ENCODE assay signal across 10 cellular contexts in the genomic region with DNA sequence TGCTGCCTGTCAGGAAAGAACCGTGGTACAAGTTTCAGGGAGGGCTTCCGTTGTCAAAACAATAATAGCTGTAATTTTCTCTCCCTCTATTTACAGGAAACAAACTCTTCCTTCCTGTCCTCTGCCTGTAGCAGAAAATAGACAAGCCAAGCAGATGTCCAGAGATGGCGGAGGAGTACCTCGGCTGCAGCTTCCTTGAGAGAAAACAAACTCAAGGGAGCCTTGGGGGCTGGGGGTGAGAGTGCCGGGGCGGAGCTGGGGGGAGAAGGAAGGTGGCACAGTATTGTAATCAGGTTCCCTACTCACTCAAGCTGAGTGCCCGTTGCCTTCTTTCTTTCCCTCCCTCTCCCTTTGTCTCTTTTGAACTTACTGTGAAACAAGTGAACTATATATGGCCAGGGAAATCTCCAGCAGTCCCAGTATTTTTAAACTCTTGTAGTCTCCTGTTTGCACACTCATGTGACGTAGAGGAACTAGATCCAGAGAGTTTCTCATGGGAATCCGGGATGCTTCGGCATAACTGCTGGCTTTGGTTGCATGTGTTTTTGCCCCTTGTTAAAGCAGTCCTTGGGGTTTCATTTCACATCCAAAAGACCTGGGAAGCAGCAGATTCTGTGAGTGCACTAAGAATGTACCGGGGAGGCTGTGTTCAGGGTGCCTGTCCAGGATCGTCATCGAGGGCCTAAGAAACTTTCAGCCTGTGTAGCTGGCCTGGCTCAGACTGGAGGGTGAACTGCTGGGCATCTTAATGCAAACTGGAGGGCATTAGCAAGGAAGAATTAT. TPM values are rescaled to one million over a fixed set of nuclear protein-coding genes. Genes with fewer than 3 reads are reported as not detected.
DNase-seq lines count a peak whose midpoint lies in the region; ATAC-seq, FAIRE-seq and TF ChIP-seq lines count a peak whose summit lies in the region.
"Had no signal": no experiment of that assay in that cellular context is flagged by ENCODE, and none has a peak within 500 bp of the region (broad histone marks: within the 10 kb centered on the region; RNA-seq: fewer than 3 reads in every experiment).

No MANE protein-coding gene starts in this region.

- no peaks in the 10 kb centered on the region for H4K20me1 ChIP-seq in GM12878 (ENCODE audit: control insufficient read depth, insufficient read depth)

- in situ Hi-C loops in GM12878 (cut with MboI): no loop called here

- intact Hi-C loops in GM12878 (cut with micrococcal nuclease; ENCODE audit: unreplicated experiment): no loop called here

- H3K4me1 ChIP-seq in GM12878 (ENCODE audit: control insufficient read depth, insufficient read depth, low read length) (peaks cover 10% of the 10 kb centered on the region), stomach smooth muscle (ENCODE audit: control insufficient read depth, insufficient read depth, low read length) (no peaks in the 10 kb centered on the region), gastroesophageal sphincter (no peaks in the 10 kb centered on the region)
- no peaks in the 10 kb centered on the region for H3K4me1 ChIP-seq in effector memory CD4-positive, alpha-beta T cell (ENCODE audit: control insufficient read depth, insufficient read depth, low read length, poor library complexity, severe bottlenecking)
- H3K4me1 ChIP-seq: A549 had no signal

- RAD21 ChIA-PET in GM12878 (lab: Charles Lee; ENCODE audit: unreplicated experiment): interaction anchor here (0.9 to 1.2 kb wide), 3 partner anchors 33 to 447 kb away, joined by 3 to 4 read pairs (median 3); no protein-coding TSS in a partner anchor

- POLR2A ChIA-PET in GM12878 (lab: Charles Lee): interaction anchor here (0.5 to 1.3 kb wide), 2 partner anchors 45 to 640 kb away, joined by 3 to 4 read pairs; partner anchors contain the start of gene TRMT11

- H3K79me2 ChIP-seq in GM12878 (ENCODE audit: control insufficient read depth, insufficient read depth, low read length): no peaks in the 10 kb centered on the region

- no peaks in the 10 kb centered on the region for H3K9me3 ChIP-seq in GM12878 (replicated peaks; ENCODE audit: control insufficient read depth, insufficient read depth, low read length)
- peaks cover 0 to 2% of the 10 kb centered on the region in 2 donors for H3K9me3 ChIP-seq in stomach smooth muscle (ENCODE audit: control insufficient read depth in 2 of 2, low read length in 2 of 2)
- no peaks in the 10 kb centered on the region for H3K9me3 ChIP-seq in gastroesophageal sphincter
- no peaks in the 10 kb centered on the region for H3K9me3 ChIP-seq in effector memory CD4-positive, alpha-beta T cell (ENCODE audit: control insufficient read depth, low read length)
- H3K9me3 ChIP-seq: A549 had no signal

- H3K9ac ChIP-seq in GM12878 (ENCODE audit: control insufficient read depth, insufficient read depth, low read length) (no peak overlapping the region), stomach smooth muscle (ENCODE audit: low read length in 2 of 2) (no peak overlapping the region)

- TF ChIP-seq RAD21 in GM12878 (IDR thresholded peaks at IDR 0.05; ENCODE audit: insufficient read depth, low read depth, low read length): no peak

- peak overlapping the region; percentile 57 for H3K4me3 ChIP-seq in GM12878
- H3K4me3 ChIP-seq in stomach smooth muscle (ENCODE audit: low read length in 2 of 2): no peak overlapping the region
- no peak overlapping the region for H3K4me3 ChIP-seq in gastroesophageal sphincter
- no peak overlapping the region for H3K4me3 ChIP-seq in effector memory CD4-positive, alpha-beta T cell (ENCODE audit: insufficient read depth, low read depth, low read length, poor library complexity, severe bottlenecking)
- H3K4me3 ChIP-seq: A549 had no signal

- H3K36me3 ChIP-seq in GM12878 (ENCODE audit: control insufficient read depth in 2 of 2, insufficient read depth in 2 of 2, low read length in 1 of 2): no peaks in the 10 kb centered on the region
- no peaks in the 10 kb centered on the region for H3K36me3 ChIP-seq in stomach smooth muscle (ENCODE audit: control insufficient read depth in 2 of 2, insufficient read depth in 2 of 2, low read length in 2 of 2)
- H3K36me3 ChIP-seq in gastroesophageal sphincter: no peaks in the 10 kb centered on the region
- no peaks in the 10 kb centered on the region for H3K36me3 ChIP-seq in effector memory CD4-positive, alpha-beta T cell (ENCODE audit: control insufficient read depth, insufficient read depth, low read length)

- peak overlapping the region; percentile 88 for H2AFZ ChIP-seq in GM12878 (ENCODE audit: control insufficient read depth, low read depth, low read length)

- CTCF ChIA-PET in GM12878 (lab: Yijun Ruan, JAX): interaction anchor here (0.6 to 1.7 kb wide), 3 partner anchors 24 to 408 kb away, joined by 3 to 7 read pairs (median 3); no protein-coding TSS in a partner anchor

- no TSS peak for BruUV-seq in GM12878 (replicated peaks; lab: Mats Ljungman, UMichigan)

- SMC1A ChIA-PET in GM12878 (lab: Charles Lee; ENCODE audit: uncharacterized antibody, unreplicated experiment): interaction anchor here (1.0 to 1.7 kb wide), 6 partner anchors 14 to 407 kb away, joined by 3 to 5 read pairs (median 3); partner anchors contain the start of gene HDDC2

- ATAC-seq in HG03103 (IDR thresholded peaks at IDR 0.05; ENCODE audit: low read depth, unreplicated experiment) (peak; percentile 47), GM12878 (peak; percentile 89), gastroesophageal sphincter (no peak), omental fat pad (ENCODE audit: low FRiP score) (no peak)
- ATAC-seq: A549, Panc1 had no signal

- TF ChIP-seq POLR2A in GM12878 (IDR thresholded peaks at IDR 0.05; ENCODE audit: low read depth, low read length) (no peak), gastroesophageal sphincter (IDR thresholded peaks at IDR 0.05) (no peak)

- H3K27ac ChIP-seq in GM12878 (ENCODE audit: control insufficient read depth, insufficient read depth) (peak overlapping the region; percentile 55), stomach smooth muscle (ENCODE audit: low read length) (peak overlapping the region; percentile 26), gastroesophageal sphincter (peak overlapping the region in 2 of 4 donors; percentile 38 to 51)
- H3K27ac ChIP-seq in effector memory CD4-positive, alpha-beta T cell (ENCODE audit: insufficient read depth, low read length, poor library complexity, severe bottlenecking): no peak overlapping the region
- H3K27ac ChIP-seq: A549 had no signal

- 28% methylated on average over 13 of the region's 13 CpGs for WGBS in GM12878 (ENCODE audit: insufficient coverage, insufficient replicate concordance, low lambda C conversion rate, missing lambda C conversion rate)
- WGBS in gastroesophageal sphincter (ENCODE audit: low coverage in 1 of 2), 2 donors: 35 to 45% methylated on average over 4 to 6 of the region's 13 CpGs

- no peak for TF ChIP-seq CTCF in GM12878 (IDR thresholded peaks at IDR 0.05 in 2 of 3, conservative IDR thresholded peaks at IDR 0.05 in 1 of 3; ENCODE audit: control insufficient read depth in 2 of 3, extremely low read depth in 1 of 3, insufficient read depth in 1 of 3, low read depth in 3 of 3, low read length in 3 of 3)
- TF ChIP-seq CTCF in gastroesophageal sphincter (IDR thresholded peaks at IDR 0.05): no peak
- TF ChIP-seq CTCF in omental fat pad (IDR thresholded peaks at IDR 0.05): no peak

- no peaks in the 10 kb centered on the region for H3K27me3 ChIP-seq in GM12878 (replicated peaks in 1 of 2; ENCODE audit: control insufficient read depth in 2 of 2, insufficient read depth in 2 of 2, low read length in 1 of 2)
- peaks cover 0 to 4% of the 10 kb centered on the region in 2 donors for H3K27me3 ChIP-seq in stomach smooth muscle (ENCODE audit: control insufficient read depth in 1 of 2, insufficient read depth in 2 of 2, low read length in 2 of 2)
- peaks cover 3% of the 10 kb centered on the region for H3K27me3 ChIP-seq in gastroesophageal sphincter
- H3K27me3 ChIP-seq in effector memory CD4-positive, alpha-beta T cell (replicated peaks; ENCODE audit: control insufficient read depth, insufficient read depth, low read length, poor library complexity, severe bottlenecking): no peaks in the 10 kb centered on the region

- TF ChIP-seq EP300 in GM12878 (IDR thresholded peaks at IDR 0.05; ENCODE audit: borderline replicate concordance in 1 of 2, control insufficient read depth in 1 of 2, low read depth in 2 of 2, low read length in 2 of 2) (no peak), gastroesophageal sphincter (IDR thresholded peaks at IDR 0.05) (no peak)

- FAIRE-seq in GM12878 (lab: Jason Lieb, UNC): no peak
- FAIRE-seq: A549 had no signal

- DNase-seq in NOMO-1 (lab: John Stamatoyannopoulos, UW; ENCODE audit: unreplicated experiment in 2 of 2): peak; percentile 18 to 69
- no peak for DNase-seq in NOMO-1 treated with dmso at 0.1 percent for 144 hours (lab: John Stamatoyannopoulos, UW; ENCODE audit: unreplicated experiment)
- DNase-seq in GM12878 (ENCODE audit: low read depth, low spot score): peak; percentile 11
- DNase-seq in omental fat pad (ENCODE audit: low spot score): no peak
- no peak for DNase-seq in effector memory CD4-positive, alpha-beta T cell

- H3K4me2 ChIP-seq in GM12878 (ENCODE audit: control insufficient read depth, insufficient read depth): peak overlapping the region; percentile 46
- H3K4me2 ChIP-seq: A549 had no signal

TF ChIP-seq in GM12878, 131 proteins besides CTCF, POLR2A, EP300 and RAD21 (continues in another document):
- TF ChIP-seq SREBF1 (IDR thresholded peaks at IDR 0.05; ENCODE audit: low read length) (no peak), TAF1 (IDR thresholded peaks at IDR 0.05; ENCODE audit: borderline replicate concordance, low read depth, low read length) (peak; percentile 43; the same call in 1 of the 2 replicates), SIX5 (IDR thresholded peaks at IDR 0.05; ENCODE audit: low read depth, low read length, severe bottlenecking) (no peak)

RNA-seq across cellular contexts. Expression of gene HDDC2, which starts 44.6 kb away (rescaled TPM):
- total RNA-seq in GM12878 (2013; cell fraction: nucleolus; rRNA removed): 54.5 and 55.0 TPM in 2 replicates
- 59.4 and 65.1 TPM in 2 replicates for total RNA-seq in GM12878 (2014; rRNA removed)
- total RNA-seq in GM12878 (2014; rRNA removed; fragmentation: Illumina TruSeq; extraction: Trizol): 61.9 and 64.9 TPM in 2 replicates
- 54.5 and 56.7 TPM in 2 replicates for total RNA-seq in GM12878 (2021)
- 48.6 TPM for polyA plus RNA-seq in GM12878 (2011; ENCODE audit: low read depth)
- 148 and 174 TPM in 2 replicates for polyA plus RNA-seq in GM12878 (2011; rRNA removed)
- 103 and 110 TPM in 2 replicates for polyA plus RNA-seq in GM12878 (2011; cell fraction: cytosol; rRNA removed)
- polyA plus RNA-seq in GM12878 (2011; cell fraction: nucleus; rRNA removed): 60.2 and 66.8 TPM in 2 replicates
- polyA plus RNA-seq in GM12878 (2012): 62.8 and 68.1 TPM in 2 replicates
- polyA plus RNA-seq in GM12878 (2014; fragmentation: Illumina TruSeq; extraction: Trizol): 78.1 and 92.7 TPM in 2 replicates
- 100 to 1,000 TPM; 132 to 134 TPM for polyA plus RNA-seq in GM12878 (2014; fragmentation: Nextera tagmentation; extraction: Ambion mirVana)
- polyA plus RNA-seq in GM12878 (2014; rRNA removed): 94.5 and 97.7 TPM in 2 replicates
- polyA plus RNA-seq in GM12878 (2016; fragmentation: Nextera tagmentation; extraction: Ambion mirVana): 100 to 1,000 TPM in 1 of 2 experiments, 10 to 100 TPM in 1; 90.9 to 101 TPM
- 46.4 and 54.0 TPM in 2 replicates for polyA minus RNA-seq in GM12878 (2011; rRNA and poly(A)+ RNA removed)
- 18.0 and 19.8 TPM in 2 replicates for polyA minus RNA-seq in GM12878 (2011; cell fraction: cytosol; rRNA and poly(A)+ RNA removed)
- polyA minus RNA-seq in GM12878 (2011; cell fraction: nucleus; rRNA and poly(A)+ RNA removed): 28.9 and 50.0 TPM in 2 replicates
- 10 to 100 TPM; 30.9 to 48.9 (median 47.9) TPM for total RNA-seq in gastroesophageal sphincter
- total RNA-seq in omental fat pad: 10 to 100 TPM; 62.7 to 88.3 (median 73.1) TPM

Comparison
In these comparisons a context has a peak if more than half of its experiments do, and no peak if none do; other contexts are left out.
1. DNase-seq: peak in NOMO-1 (2 of 2) and GM12878 (single experiment); none in NOMO-1 treated with dmso at 0.1 percent for 144 hours (single experiment), omental fat pad (single experiment) and effector memory CD4-positive, alpha-beta T cell (0 of 3).
2. ATAC-seq: peak in HG03103 (single experiment) and GM12878 (single experiment); none in gastroesophageal sphincter (single experiment) and omental fat pad (single experiment).